ENCODE assay signal across 17 cellular contexts in genomic region chr10:48332871-48333216, GRCh38. TPM values are rescaled to one million over a fixed set of nuclear protein-coding genes. Genes with fewer than 3 reads are reported as not detected.
DNase-seq lines count a peak whose midpoint lies in the region; ATAC-seq and TF ChIP-seq lines count a peak whose summit lies in the region.
"Had no signal": no experiment of that assay in that cellular context is flagged by ENCODE, and none has a peak within 500 bp of the region (broad histone marks: within the 10 kb centered on the region; RNA-seq: fewer than 3 reads in every experiment).

No MANE protein-coding gene starts in this region.

- H3K79me2 ChIP-seq in HCT116 (ENCODE audit: insufficient read depth, low read length) = peaks cover 78% of the 10 kb centered on the region

- peak overlapping the region; percentile 30; the same call in 1 of the 2 replicates for H3K27ac ChIP-seq in HCT116 (ENCODE audit: low read depth, low read length)

- no peaks in the 10 kb centered on the region for H3K27me3 Mint-ChIP-seq in central memory CD8-positive, alpha-beta T cell
- no peaks in the 10 kb centered on the region for H3K27me3 Mint-ChIP-seq in chondrocyte (ENCODE audit: low read depth)
- H3K27me3 Mint-ChIP-seq: CD4-positive, alpha-beta T cell had no signal

- H3K9me3 Mint-ChIP-seq in central memory CD8-positive, alpha-beta T cell = no peaks in the 10 kb centered on the region
- H3K9me3 Mint-ChIP-seq in stimulated activated effector memory CD8-positive, alpha-beta T cell treated with anti-CD3 and anti-CD28 coated beads, Interleukin-12 subunit alpha, Interleukin-12 subunit beta, amount 100 ng/mL, for 72 hours = no peaks in the 10 kb centered on the region
- H3K9me3 Mint-ChIP-seq in chondrocyte (ENCODE audit: low read depth) = peaks cover 22% of the 10 kb centered on the region

- no TSS peak for BruUV-seq in HCT116 (replicated peaks; lab: Mats Ljungman, UMichigan)

- no peak for TF ChIP-seq RAD21 in HCT116 (IDR thresholded peaks at IDR 0.05; ENCODE audit: low read depth)

- ATAC-seq in HCT116 = no peak
- no peak for ATAC-seq in central memory CD8-positive, alpha-beta T cell (replicated peaks; ENCODE audit: extremely low read depth, poor library complexity, severe bottlenecking)
- no peak for ATAC-seq in stimulated activated effector memory CD8-positive, alpha-beta T cell treated with anti-CD3 and anti-CD28 coated beads, Interleukin-12 subunit alpha, Interleukin-12 subunit beta, amount 100 ng/mL, for 72 hours
- no peak for ATAC-seq in GM21737 (IDR thresholded peaks at IDR 0.05; ENCODE audit: unreplicated experiment)

- peak overlapping the region; percentile 51; the same call in 1 of the 2 replicates for H3K4me2 ChIP-seq in HCT116 (ENCODE audit: low read length)

- no peak overlapping the region for H2AFZ ChIP-seq in HCT116 (ENCODE audit: low read depth, low read length, poor library complexity, severe bottlenecking)

- H3K9me2 ChIP-seq in HCT116 (ENCODE audit: insufficient read depth) = no peaks in the 10 kb centered on the region

- H3K4me3 Mint-ChIP-seq in central memory CD8-positive, alpha-beta T cell = no peak overlapping the region
- no peak overlapping the region for H3K4me3 Mint-ChIP-seq in stimulated activated effector memory CD8-positive, alpha-beta T cell treated with anti-CD3 and anti-CD28 coated beads, Interleukin-12 subunit alpha, Interleukin-12 subunit beta, amount 100 ng/mL, for 72 hours
- no peak overlapping the region for H3K4me3 Mint-ChIP-seq in chondrocyte (ENCODE audit: unreplicated experiment)
- H3K4me3 Mint-ChIP-seq: CD4-positive, alpha-beta T cell; H9 had no signal

- no peak for TF ChIP-seq POLR2A in HCT116 (IDR thresholded peaks at IDR 0.05; ENCODE audit: borderline replicate concordance, extremely low read depth, insufficient read depth, insufficient read length)

- DNase-seq in NCI-H82 (lab: John Stamatoyannopoulos, UW) = peak; percentile 4
- no peak for DNase-seq in NCI-H82 treated with DMSO at 0.1 percent for 48 hours (lab: John Stamatoyannopoulos, UW; ENCODE audit: unreplicated experiment)
- DNase-seq in HCT116 (ENCODE audit: low read depth, low spot score) = no peak
- DNase-seq in central memory CD8-positive, alpha-beta T cell (ENCODE audit: low spot score in 2 of 2) = no peak
- no peak for DNase-seq in stimulated activated effector memory CD8-positive, alpha-beta T cell treated with anti-CD3 and anti-CD28 coated beads, Interleukin-12 subunit alpha, Interleukin-12 subunit beta, amount 100 ng/mL, for 72 hours (ENCODE audit: low spot score in 2 of 2)
- no peak for DNase-seq in chondrocyte (ENCODE audit: low spot score)
- DNase-seq: ACHN; CD4-positive, alpha-beta T cell; H9; IMR-90; NCI-H1417 treated with DMSO at 0.1 percent for 48 hours; NCI-H2081 treated with DMSO at 0.1 percent for 48 hours; NCI-H446 treated with DMSO at 0.1 percent for 48 hours; OCI-M1 had no signal

- 0 out of 2 replicates have a peak overlapping the region, but pooled peaks have one; percentile 9 for H3K9ac ChIP-seq in HCT116 (ENCODE audit: low read length)

- TF ChIP-seq CTCF in HCT116 (IDR thresholded peaks at IDR 0.05 in 2 of 3, conservative IDR thresholded peaks at IDR 0.05 in 1 of 3; ENCODE audit: borderline replicate concordance in 1 of 3, insufficient read depth in 1 of 3, low read depth in 2 of 3, low read length in 2 of 3) (no peak), chondrocyte (IDR thresholded peaks at IDR 0.05) (no peak)

- H3K27me3 ChIP-seq in HCT116 (ENCODE audit: insufficient read depth, low read length) = no peaks in the 10 kb centered on the region

- H3K4me1 Mint-ChIP-seq in central memory CD8-positive, alpha-beta T cell = peaks cover 52% of the 10 kb centered on the region
- H3K4me1 Mint-ChIP-seq in stimulated activated effector memory CD8-positive, alpha-beta T cell treated with anti-CD3 and anti-CD28 coated beads, Interleukin-12 subunit alpha, Interleukin-12 subunit beta, amount 100 ng/mL, for 72 hours = peaks cover 58% of the 10 kb centered on the region
- H3K4me1 Mint-ChIP-seq in chondrocyte (ENCODE audit: low read depth) = peaks cover 6% of the 10 kb centered on the region

- H4K20me1 ChIP-seq in HCT116 (ENCODE audit: insufficient read depth) = no peaks in the 10 kb centered on the region

- RAD21 ChIA-PET in HCT116 (lab: Charles Lee; ENCODE audit: low non-redundant PET in 1 of 2, low total read pairs in 2 of 2, uncharacterized antibody in 2 of 2, unreplicated experiment in 2 of 2) = no interaction called here

- POLR2A ChIA-PET in HCT116 (lab: Charles Lee) = no interaction called here

- H3K36me3 ChIP-seq in HCT116 (ENCODE audit: control insufficient read depth in 1 of 2, insufficient read depth in 2 of 2, low read length in 2 of 2) = no peaks in the 10 kb centered on the region

- H3K9me3 ChIP-seq in HCT116 (ENCODE audit: control insufficient read depth in 1 of 2, insufficient read depth in 1 of 2, low read depth in 1 of 2, low read length in 2 of 2) = no peaks in the 10 kb centered on the region

- CTCF ChIA-PET in HCT116 (lab: Charles Lee) = interaction anchor here (1.5 kb wide), 1 partner anchor 43 kb away, joined by 5 read pairs; no protein-coding TSS in a partner anchor

- peaks cover 30 to 36% of the 10 kb centered on the region in 2 experiments for H3K4me1 ChIP-seq in HCT116 (ENCODE audit: control insufficient read depth in 1 of 2, insufficient read depth in 2 of 2, low read length in 2 of 2)

- peaks cover 16% of the 10 kb centered on the region for H3K36me3 Mint-ChIP-seq in central memory CD8-positive, alpha-beta T cell (ENCODE audit: insufficient read depth)
- H3K36me3 Mint-ChIP-seq in stimulated activated effector memory CD8-positive, alpha-beta T cell treated with anti-CD3 and anti-CD28 coated beads, Interleukin-12 subunit alpha, Interleukin-12 subunit beta, amount 100 ng/mL, for 72 hours = peaks cover 19% of the 10 kb centered on the region
- peaks cover 23% of the 10 kb centered on the region for H3K36me3 Mint-ChIP-seq in chondrocyte (ENCODE audit: low read depth)

- intact Hi-C loops in HCT116 (cut with micrococcal nuclease) = no loop called here

- H3K27ac Mint-ChIP-seq in central memory CD8-positive, alpha-beta T cell (ENCODE audit: low read depth) = peak overlapping the region; percentile 64
- peak overlapping the region; percentile 5 for H3K27ac Mint-ChIP-seq in stimulated activated effector memory CD8-positive, alpha-beta T cell treated with anti-CD3 and anti-CD28 coated beads, Interleukin-12 subunit alpha, Interleukin-12 subunit beta, amount 100 ng/mL, for 72 hours
- H3K27ac Mint-ChIP-seq in chondrocyte (ENCODE audit: unreplicated experiment) = no peak overlapping the region
- H3K27ac Mint-ChIP-seq: CD4-positive, alpha-beta T cell had no signal

- no peak overlapping the region for H3K4me3 ChIP-seq in HCT116 (replicated peaks in 1 of 2; ENCODE audit: low read depth in 1 of 2, low read length in 2 of 2)

TF ChIP-seq in HCT116, 20 proteins besides CTCF, POLR2A, EP300 and RAD21:
- TF ChIP-seq MAX (IDR thresholded peaks at IDR 0.05) (no peak), EGR1 (IDR thresholded peaks at IDR 0.05; ENCODE audit: low read depth) (no peak), SP1 (IDR thresholded peaks at IDR 0.05; ENCODE audit: low read depth) (no peak), JUND (IDR thresholded peaks at IDR 0.05) (no peak), FOSL1 (IDR thresholded peaks at IDR 0.05; ENCODE audit: low read depth) (no peak), POLR2AphosphoS5 (IDR thresholded peaks at IDR 0.05; ENCODE audit: low read depth, low read length) (no peak), CEBPB (IDR thresholded peaks at IDR 0.05; ENCODE audit: low read depth) (no peak), CBX3 (IDR thresholded peaks at IDR 0.05; ENCODE audit: low read depth) (no peak), ELF1 (IDR thresholded peaks at IDR 0.05; ENCODE audit: borderline replicate concordance, low read depth) (no peak), ATF3 (IDR thresholded peaks at IDR 0.05) (no peak), SIN3A (IDR thresholded peaks at IDR 0.05; ENCODE audit: low read depth) (no peak), SRF (IDR thresholded peaks at IDR 0.05; ENCODE audit: low read depth) (no peak), ZBTB33 (IDR thresholded peaks at IDR 0.05; ENCODE audit: extremely low read depth, insufficient replicate concordance, low read length) (no peak), TCF7L2 (IDR thresholded peaks at IDR 0.05; ENCODE audit: borderline replicate concordance, extremely low read depth, insufficient read depth, insufficient read length) (no peak), EZH2 (IDR thresholded peaks at IDR 0.05) (no peak)

RNA-seq across cellular contexts. Expression of gene MAPK8, which starts 26.4 kb away (rescaled TPM):
- 71.0 TPM for total RNA-seq in HCT116 (2021; ENCODE audit: unreplicated experiment)
- 25.5 and 36.4 TPM in 2 replicates for polyA plus RNA-seq in HCT116 (2012)
- total RNA-seq in chondrocyte = 37.8 to 43.4 TPM (median 41.4 TPM) in 3 replicates

RNA-seq across cellular contexts. Expression of gene FRMPD2, which starts 58.3 kb away (rescaled TPM):
- total RNA-seq in HCT116 (2021; ENCODE audit: unreplicated experiment) (0.30 TPM), chondrocyte (not detected in 3 replicates)
- polyA plus RNA-seq in HCT116 (2012) = 0.04 and 0.20 TPM in 2 replicates
- total RNA-seq: CD4-positive, alpha-beta T cell; LHCN-M2; SK-MEL-5 had no signal
- polyA plus RNA-seq: IMR-90 had no signal
